ENCODE assay signal across 12 cellular contexts in genomic region chr10:124653811-124654651, GRCh38.
DNase-seq lines count a peak whose midpoint lies in the region; ATAC-seq, FAIRE-seq and TF ChIP-seq lines count a peak whose summit lies in the region.
"Had no signal": no experiment of that assay in that cellular context is flagged by ENCODE, and none has a peak within 500 bp of the region (broad histone marks: within the 10 kb centered on the region; RNA-seq: fewer than 3 reads in every experiment).

No MANE protein-coding gene starts in this region.

- peak overlapping the region; percentile 97 for H3K27ac Mint-ChIP-seq in T-helper 17 cell
- H3K27ac Mint-ChIP-seq: activated T-cell treated with anti-CD3 and anti-CD28 coated beads, Interleukin-2, amount 50 U/mL, for 72 hours had no signal

- H3K27ac ChIP-seq in DND-41 (ENCODE audit: low read length): peak overlapping the region; percentile 99
- peak overlapping the region; percentile 11 to 97 (median 70) for H3K27ac ChIP-seq in heart left ventricle
- peak overlapping the region; percentile 44 to 84 (median 62) for H3K27ac ChIP-seq in gastrocnemius medialis

- ATAC-seq in DND-41 (ENCODE audit: insufficient read depth, low read depth) (no peak), T-helper 17 cell (no peak), heart left ventricle (peak; percentile 20 to 57 (median 35)), gastrocnemius medialis (no peak)
- ATAC-seq: activated T-cell treated with anti-CD3 and anti-CD28 coated beads, Interleukin-2, amount 50 U/mL, for 72 hours had no signal

- WGBS in heart left ventricle, 4 donors: 56 to 67% (median 62%) methylated on average over 15 to 17 of the region's 17 CpGs

- intact Hi-C loops in heart left ventricle (cut with DNase I) (no loop called here), gastrocnemius medialis (cut with DNase I; ENCODE audit: low total_unique reads) (no loop called here), posterior vena cava (cut with DNase I) (no loop called here)

- in situ Hi-C loops in gastrocnemius medialis (cut with MboI; ENCODE audit: low sequenced_read_pairs in 4 of 4): no loop called here

- no peaks in the 10 kb centered on the region for H3K9me3 ChIP-seq in DND-41 (ENCODE audit: insufficient read depth, low read length, severe bottlenecking)
- H3K9me3 ChIP-seq in T-helper 17 cell (ENCODE audit: control insufficient read depth, low read length, poor library complexity, severe bottlenecking): no peaks in the 10 kb centered on the region
- H3K9me3 ChIP-seq in heart left ventricle: no peaks in the 10 kb centered on the region
- H3K9me3 ChIP-seq in gastrocnemius medialis: no peaks in the 10 kb centered on the region
- H3K9me3 ChIP-seq: Caco-2 had no signal

- no peak overlapping the region for H3K4me2 ChIP-seq in DND-41 (ENCODE audit: insufficient read depth, low read length)

- H3K27me3 Mint-ChIP-seq in T-helper 17 cell: no peaks in the 10 kb centered on the region

- TF ChIP-seq POLR2A in heart left ventricle (IDR thresholded peaks at IDR 0.05) (no peak), gastrocnemius medialis (IDR thresholded peaks at IDR 0.05) (no peak), H54 (IDR thresholded peaks at IDR 0.05; ENCODE audit: low read depth, low read length) (no peak)

- no peak for FAIRE-seq in H54 (lab: Jason Lieb, UNC)

- H3K36me3 ChIP-seq in DND-41 (ENCODE audit: insufficient read depth, low read length): peaks cover 71% of the 10 kb centered on the region
- peaks cover 0 to 11% (median 0%) of the 10 kb centered on the region in 9 donors for H3K36me3 ChIP-seq in heart left ventricle
- H3K36me3 ChIP-seq in gastrocnemius medialis: no peaks in the 10 kb centered on the region

- DNase-seq in DND-41 (no peak), T-helper 17 cell (no peak), heart left ventricle (peak in 3 of 5 donors; percentile 51 to 70 (median 59)), gastrocnemius medialis (no peak), posterior vena cava (ENCODE audit: low spot score) (no peak), NCI-H1694 treated with DMSO at 0.1 percent for 48 hours (lab: John Stamatoyannopoulos, UW) (no peak), H54 (ENCODE audit: insufficient read length, low spot score) (no peak)
- no peak for DNase-seq in activated CD8-positive, alpha-beta memory T cell treated with anti-CD3 and anti-CD28 coated beads, Interleukin-2, amount 50 U/mL, for 4 hours
- DNase-seq: activated T-cell treated with anti-CD3 and anti-CD28 coated beads, Interleukin-2, amount 50 U/mL, for 72 hours; Caco-2; effector CD8-positive, alpha-beta T cell; MV-4-11 had no signal

- H4K20me1 ChIP-seq in DND-41 (ENCODE audit: insufficient read depth, low read length): peaks cover 16% of the 10 kb centered on the region

- H3K9ac ChIP-seq in DND-41 (ENCODE audit: low read depth, low read length): 0 out of 2 replicates have a peak overlapping the region, but pooled peaks have one; percentile 4

- H3K4me3 ChIP-seq in DND-41 (ENCODE audit: low read depth in 1 of 2, low read length in 2 of 2) (no peak overlapping the region), heart left ventricle (no peak overlapping the region), gastrocnemius medialis (no peak overlapping the region)

- H3K4me1 ChIP-seq in DND-41 (ENCODE audit: insufficient read depth, low read length) (peaks cover 97% of the 10 kb centered on the region), heart left ventricle (peaks cover 28 to 93% (median 73%) of the 10 kb centered on the region in 12 donors), gastrocnemius medialis (peaks cover 39 to 82% of the 10 kb centered on the region in 2 donors)
- H3K4me1 ChIP-seq: Caco-2 had no signal

- no peak overlapping the region for H2AFZ ChIP-seq in DND-41 (ENCODE audit: low read depth, low read length)

- H3K27me3 ChIP-seq in DND-41 (ENCODE audit: insufficient read depth, low read length, poor library complexity) (no peaks in the 10 kb centered on the region), heart left ventricle (no peaks in the 10 kb centered on the region), gastrocnemius medialis (no peaks in the 10 kb centered on the region)

- H3K36me3 Mint-ChIP-seq in T-helper 17 cell (ENCODE audit: low read depth): peaks cover 4% of the 10 kb centered on the region

- peaks cover 75% of the 10 kb centered on the region for H3K4me1 Mint-ChIP-seq in T-helper 17 cell

- H3K79me2 ChIP-seq in DND-41 (ENCODE audit: insufficient read depth, low read length): peaks cover 97% of the 10 kb centered on the region

- TF ChIP-seq CTCF in DND-41 (IDR thresholded peaks at IDR 0.05; ENCODE audit: borderline replicate concordance, extremely low read depth, low read length, poor library complexity, severe bottlenecking) (no peak), heart left ventricle (IDR thresholded peaks at IDR 0.05) (no peak), gastrocnemius medialis (IDR thresholded peaks at IDR 0.05 in 4 of 5, conservative IDR thresholded peaks at IDR 0.05 in 1 of 5) (no peak)

- H3K4me3 Mint-ChIP-seq in T-helper 17 cell: peak overlapping the region; percentile 70
- H3K4me3 Mint-ChIP-seq: activated T-cell treated with anti-CD3 and anti-CD28 coated beads, Interleukin-2, amount 50 U/mL, for 72 hours had no signal

Comparison
In these comparisons a context has a peak if more than half of its experiments do, and no peak if none do; other contexts are left out.
1. ATAC-seq: peak in heart left ventricle (4 of 4); none in DND-41 (single experiment), T-helper 17 cell (single experiment) and gastrocnemius medialis (0 of 2).
2. DNase-seq: peak in heart left ventricle (3 of 5); none in DND-41 (single experiment), T-helper 17 cell (0 of 3), gastrocnemius medialis (0 of 2), posterior vena cava (single experiment), NCI-H1694 treated with DMSO at 0.1 percent for 48 hours (single experiment), H54 (single experiment) and activated CD8-positive, alpha-beta memory T cell treated with anti-CD3 and anti-CD28 coated beads, Interleukin-2, amount 50 U/mL, for 4 hours (single experiment).
3. Peak in every context shown above with its lines, with median percentiles within 50 percentile points of each other: H3K27ac ChIP-seq.